In genomic region chr2:160322320-160322719, GRCh38 we compare ENCODE assay signal across 17 cellular contexts.
DNase-seq lines count a peak whose midpoint lies in the region; ATAC-seq and TF ChIP-seq lines count a peak whose summit lies in the region.
"Had no signal": no experiment of that assay in that cellular context is flagged by ENCODE, and none has a peak within 500 bp of the region (broad histone marks: within the 10 kb centered on the region; RNA-seq: fewer than 3 reads in every experiment).

No MANE protein-coding gene starts in this region.

- intact Hi-C loops in activated CD4-positive, alpha-beta memory T cell treated with anti-CD3 and anti-CD28 coated beads for 36 hours (cut with micrococcal nuclease): loop anchor here (1.0 to 10.0 kb wide), 12 partner anchors 12 to 842 kb away; partner anchors contain the start of gene TANK

- no peaks in the 10 kb centered on the region for H3K9me3 Mint-ChIP-seq in activated CD4-positive, alpha-beta memory T cell treated with anti-CD3 and anti-CD28 coated beads for 36 hours
- no peaks in the 10 kb centered on the region for H3K9me3 Mint-ChIP-seq in activated CD4-positive, alpha-beta memory T cell treated with anti-CD3 and anti-CD28 coated beads, Interleukin-2, amount 10 ng/mL, durations not matched to agents 7 days and 5 days
- no peaks in the 10 kb centered on the region for H3K9me3 Mint-ChIP-seq in effector memory CD8-positive, alpha-beta T cell
- H3K9me3 Mint-ChIP-seq: CD8-positive, alpha-beta T cell had no signal

- peaks cover 99% of the 10 kb centered on the region for H4K20me1 ChIP-seq in smooth muscle cell (ENCODE audit: low read depth)

- H2AFZ ChIP-seq in smooth muscle cell (ENCODE audit: low read depth): no peak overlapping the region

- H3K4me1 ChIP-seq in smooth muscle cell (ENCODE audit: low read depth): peaks cover 33% of the 10 kb centered on the region

- peak overlapping the region; percentile 24 for H3K27ac Mint-ChIP-seq in activated CD4-positive, alpha-beta memory T cell treated with anti-CD3 and anti-CD28 coated beads for 36 hours
- no peak overlapping the region for H3K27ac Mint-ChIP-seq in activated CD4-positive, alpha-beta memory T cell treated with anti-CD3 and anti-CD28 coated beads, Interleukin-2, amount 10 ng/mL, durations not matched to agents 7 days and 5 days
- H3K27ac Mint-ChIP-seq in effector memory CD8-positive, alpha-beta T cell: no peak overlapping the region
- H3K27ac Mint-ChIP-seq: CD8-positive, alpha-beta T cell had no signal

- POLR2A ChIA-PET in activated CD4-positive, alpha-beta memory T cell treated with anti-CD3 and anti-CD28 coated beads for 36 hours (lab: Charles Lee): interaction anchor here (1.0 to 2.0 kb wide), 7 partner anchors 12 to 610 kb away, joined by 3 to 7 read pairs (median 3); no protein-coding TSS in a partner anchor
- POLR2A ChIA-PET in activated CD4-positive, alpha-beta memory T cell treated with anti-CD3 and anti-CD28 coated beads, Interleukin-2, amount 10 ng/mL, durations not matched to agents 7 days and 5 days (lab: Charles Lee): interaction anchor here (0.6 to 1.0 kb wide), 3 partner anchors 9 to 33 kb away, joined by 3 to 4 read pairs (median 4); no protein-coding TSS in a partner anchor

- peak; percentile 54 for ATAC-seq in GM19351 (IDR thresholded peaks at IDR 0.05; ENCODE audit: unreplicated experiment)
- ATAC-seq in HG03565 (IDR thresholded peaks at IDR 0.05; ENCODE audit: unreplicated experiment): peak; percentile 65
- ATAC-seq in effector memory CD8-positive, alpha-beta T cell (replicated peaks): peak; percentile 39
- ATAC-seq: CD8-positive, alpha-beta T cell; right cardiac atrium had no signal

- no peaks in the 10 kb centered on the region for H3K27me3 Mint-ChIP-seq in activated CD4-positive, alpha-beta memory T cell treated with anti-CD3 and anti-CD28 coated beads for 36 hours
- peaks cover 4% of the 10 kb centered on the region for H3K27me3 Mint-ChIP-seq in activated CD4-positive, alpha-beta memory T cell treated with anti-CD3 and anti-CD28 coated beads, Interleukin-2, amount 10 ng/mL, durations not matched to agents 7 days and 5 days
- H3K27me3 Mint-ChIP-seq in effector memory CD8-positive, alpha-beta T cell: no peaks in the 10 kb centered on the region

- no peak overlapping the region for H3K27ac ChIP-seq in smooth muscle cell (ENCODE audit: low read depth)
- H3K27ac ChIP-seq: transverse colon had no signal

- H3K4me3 Mint-ChIP-seq in activated CD4-positive, alpha-beta memory T cell treated with anti-CD3 and anti-CD28 coated beads for 36 hours: no peak overlapping the region
- H3K4me3 Mint-ChIP-seq in activated CD4-positive, alpha-beta memory T cell treated with anti-CD3 and anti-CD28 coated beads, Interleukin-2, amount 10 ng/mL, durations not matched to agents 7 days and 5 days: no peak overlapping the region
- no peak overlapping the region for H3K4me3 Mint-ChIP-seq in effector memory CD8-positive, alpha-beta T cell
- H3K4me3 Mint-ChIP-seq: CD8-positive, alpha-beta T cell had no signal

- H3K9me3 ChIP-seq in smooth muscle cell (replicated peaks; ENCODE audit: low read depth): no peaks in the 10 kb centered on the region
- H3K9me3 ChIP-seq: transverse colon had no signal

- 73% methylated on average over 3 of the region's 3 CpGs for WGBS in smooth muscle cell (ENCODE audit: low lambda C conversion rate)

- no peak overlapping the region for H3K4me3 ChIP-seq in smooth muscle cell
- H3K4me3 ChIP-seq: transverse colon had no signal

- peaks cover 7% of the 10 kb centered on the region for H3F3A ChIP-seq in smooth muscle cell (ENCODE audit: low read depth)

- peaks cover 70% of the 10 kb centered on the region for H3K4me1 Mint-ChIP-seq in activated CD4-positive, alpha-beta memory T cell treated with anti-CD3 and anti-CD28 coated beads for 36 hours (ENCODE audit: low read depth)
- peaks cover 36% of the 10 kb centered on the region for H3K4me1 Mint-ChIP-seq in activated CD4-positive, alpha-beta memory T cell treated with anti-CD3 and anti-CD28 coated beads, Interleukin-2, amount 10 ng/mL, durations not matched to agents 7 days and 5 days
- peaks cover 52 to 58% of the 10 kb centered on the region in 2 donors for H3K4me1 Mint-ChIP-seq in effector memory CD8-positive, alpha-beta T cell (ENCODE audit: low read depth in 2 of 2)

- peaks cover 6% of the 10 kb centered on the region for H3K36me3 Mint-ChIP-seq in activated CD4-positive, alpha-beta memory T cell treated with anti-CD3 and anti-CD28 coated beads for 36 hours
- H3K36me3 Mint-ChIP-seq in activated CD4-positive, alpha-beta memory T cell treated with anti-CD3 and anti-CD28 coated beads, Interleukin-2, amount 10 ng/mL, durations not matched to agents 7 days and 5 days (ENCODE audit: low read depth): peaks cover 4% of the 10 kb centered on the region
- no peaks in the 10 kb centered on the region for H3K36me3 Mint-ChIP-seq in effector memory CD8-positive, alpha-beta T cell (ENCODE audit: insufficient read depth)

- no peaks in the 10 kb centered on the region for H3K27me3 ChIP-seq in smooth muscle cell (ENCODE audit: low read depth)
- H3K27me3 ChIP-seq: transverse colon had no signal

- CTCF ChIA-PET in activated CD4-positive, alpha-beta memory T cell treated with anti-CD3 and anti-CD28 coated beads for 36 hours (lab: Charles Lee): interaction anchor here (0.7 to 4.5 kb wide), 10 partner anchors 9 to 672 kb away, joined by 3 to 33 read pairs (median 4); no protein-coding TSS in a partner anchor
- CTCF ChIA-PET in activated CD4-positive, alpha-beta memory T cell treated with anti-CD3 and anti-CD28 coated beads, Interleukin-2, amount 10 ng/mL, durations not matched to agents 7 days and 5 days (lab: Charles Lee): interaction anchor here (0.9 to 4.2 kb wide), 7 partner anchors 8 to 742 kb away, joined by 3 to 37 read pairs (median 14); no protein-coding TSS in a partner anchor

- H3K4me2 ChIP-seq in smooth muscle cell: no peak overlapping the region

- no peak overlapping the region for H3K9ac ChIP-seq in smooth muscle cell (ENCODE audit: low read depth)

- TF ChIP-seq CTCF in smooth muscle cell (IDR thresholded peaks at IDR 0.05; ENCODE audit: borderline replicate concordance, insufficient read depth, poor library complexity, severe bottlenecking): no peak

- H3K79me2 ChIP-seq in smooth muscle cell (ENCODE audit: low read depth): peaks cover 100% of the 10 kb centered on the region

- H3K36me3 ChIP-seq in smooth muscle cell (ENCODE audit: low read depth): no peaks in the 10 kb centered on the region
- H3K36me3 ChIP-seq: transverse colon had no signal

- peak; percentile 53 for DNase-seq in activated CD4-positive, alpha-beta memory T cell treated with anti-CD3 and anti-CD28 coated beads for 36 hours
- DNase-seq in activated CD4-positive, alpha-beta memory T cell treated with anti-CD3 and anti-CD28 coated beads, Interleukin-2, amount 10 ng/mL, durations not matched to agents 7 days and 5 days: no peak
- no peak for DNase-seq in effector memory CD8-positive, alpha-beta T cell
- DNase-seq in smooth muscle cell (lab: John Stamatoyannopoulos, UW; ENCODE audit: unreplicated experiment): no peak
- DNase-seq in NCI-H1694 (lab: John Stamatoyannopoulos, UW): no peak
- no peak for DNase-seq in superior temporal gyrus (ENCODE audit: extremely low spot score)
- DNase-seq: amniotic stem cell; CD8-positive, alpha-beta T cell; H7; Karpas-422; mammary epithelial cell; NCI-H146; NCI-H446; right cardiac atrium; transverse colon had no signal
